ENCODE assay signal across 21 cellular contexts in the genomic region with DNA sequence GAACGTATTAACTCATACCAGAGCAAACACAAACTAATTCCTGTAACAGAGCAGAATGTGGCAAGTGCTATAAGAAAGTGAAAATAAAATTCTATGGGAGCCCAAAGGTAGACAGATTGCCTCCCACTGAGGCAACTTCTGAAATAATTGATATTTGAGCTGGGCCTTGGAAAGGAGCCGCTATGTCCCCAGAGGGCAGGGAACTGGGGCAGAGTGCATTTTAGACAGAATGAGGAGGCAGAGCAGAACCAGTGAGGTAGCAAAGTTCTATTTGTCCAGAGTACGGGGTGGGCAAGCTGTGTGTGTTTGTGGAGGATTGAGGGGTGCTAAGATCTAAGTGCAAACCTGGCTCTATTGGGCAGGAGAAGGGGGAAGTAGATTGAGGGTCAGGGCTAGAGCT. TPM values are rescaled to one million over a fixed set of nuclear protein-coding genes. Genes with fewer than 3 reads are reported as not detected.
DNase-seq lines count a peak whose midpoint lies in the region; ATAC-seq, FAIRE-seq and TF ChIP-seq lines count a peak whose summit lies in the region.
"Had no signal": no experiment of that assay in that cellular context is flagged by ENCODE, and none has a peak within 500 bp of the region (broad histone marks: within the 10 kb centered on the region; RNA-seq: fewer than 3 reads in every experiment).

No MANE protein-coding gene starts in this region.

- peaks cover 9% of the 10 kb centered on the region for H3K27me3 Mint-ChIP-seq in progenitor cell of endocrine pancreas

- H3K36me3 ChIP-seq in HepG2 (replicated peaks in 1 of 2; ENCODE audit: control insufficient read depth in 1 of 2, insufficient read depth in 2 of 2, low read length in 2 of 2): no peaks in the 10 kb centered on the region
- H3K36me3 ChIP-seq in subcutaneous abdominal adipose tissue (ENCODE audit: control insufficient read depth in 5 of 5, insufficient read depth in 5 of 5, low read length in 5 of 5): no peaks in the 10 kb centered on the region
- H3K36me3 ChIP-seq in testis (ENCODE audit: low read depth, missing control alignments): no peaks in the 10 kb centered on the region
- H3K36me3 ChIP-seq: BE2C, HAP-1 had no signal

- intact Hi-C loops in HepG2 (cut with micrococcal nuclease; ENCODE audit: unreplicated experiment) (no loop called here), testis (cut with DNase I; ENCODE audit: low total_unique reads) (no loop called here)

- no peak for TF ChIP-seq RAD21 in HepG2 (CRISPR knock-in tag; IDR thresholded peaks at IDR 0.05)

- TF ChIP-seq EP300 in HepG2 (IDR thresholded peaks at IDR 0.05; ENCODE audit: low read depth in 2 of 2, low read length in 2 of 2): peak in 1 of 2 experiments; percentile 28; a peak in 1 of 4 replicates
- no peak for TF ChIP-seq EP300 in HepG2 (CRISPR knock-in tag; IDR thresholded peaks at IDR 0.05; ENCODE audit: borderline replicate concordance)

- no peak for FAIRE-seq in HepG2 (lab: Jason Lieb, UNC)
- FAIRE-seq: A204.1, D721Med, H1, K562 had no signal

- H4K20me1 ChIP-seq in HepG2 (ENCODE audit: insufficient read depth, low read length): no peaks in the 10 kb centered on the region

- H3K27ac ChIP-seq in HepG2 (ENCODE audit: extremely low read length, insufficient read depth, low read length): peak overlapping the region; percentile 25
- H3K27ac ChIP-seq in subcutaneous abdominal adipose tissue (ENCODE audit: low read depth, low read length): peak overlapping the region; percentile 71
- no peak overlapping the region for H3K27ac ChIP-seq in testis
- H3K27ac ChIP-seq: HL-60 had no signal

- no peaks in the 10 kb centered on the region for H3K79me2 ChIP-seq in HepG2 (ENCODE audit: insufficient read depth, low read length)

- H3K9me3 ChIP-seq in HepG2 (ENCODE audit: low read length) (no peaks in the 10 kb centered on the region), subcutaneous abdominal adipose tissue (ENCODE audit: control insufficient read depth in 5 of 5, low read length in 5 of 5) (no peaks in the 10 kb centered on the region), testis (no peaks in the 10 kb centered on the region)
- H3K9me3 ChIP-seq: BE2C, Caco-2, HAP-1 had no signal

- H3K4me1 ChIP-seq in HepG2 (ENCODE audit: insufficient read depth, low read length) (peaks cover 40% of the 10 kb centered on the region), subcutaneous abdominal adipose tissue (ENCODE audit: control insufficient read depth in 5 of 5, insufficient read depth in 5 of 5, low read length in 5 of 5) (peaks cover 0 to 34% (median 18%) of the 10 kb centered on the region in 5 donors), testis (peaks cover 4% of the 10 kb centered on the region)
- H3K4me1 ChIP-seq: BE2C, Caco-2, HAP-1 had no signal

- no peak overlapping the region for H3K4me3 Mint-ChIP-seq in progenitor cell of endocrine pancreas (ENCODE audit: low read depth)
- H3K4me3 Mint-ChIP-seq: CD4-positive, alpha-beta T cell had no signal

- TF ChIP-seq POLR2A in HepG2 (IDR thresholded peaks at IDR 0.05; ENCODE audit: insufficient read depth in 1 of 2, low read depth in 2 of 2, low read length in 2 of 2) (no peak), testis (IDR thresholded peaks at IDR 0.05) (no peak)

- peak; percentile 84 for ATAC-seq in HepG2
- ATAC-seq in GM19467 (IDR thresholded peaks at IDR 0.05; ENCODE audit: unreplicated experiment): no peak
- ATAC-seq: K562 had no signal

- TF ChIP-seq CTCF in HepG2 (CRISPR knock-in tag; IDR thresholded peaks at IDR 0.05) (no peak), testis (IDR thresholded peaks at IDR 0.05) (no peak), progenitor cell of endocrine pancreas (IDR thresholded peaks at IDR 0.05; ENCODE audit: unreplicated experiment) (no peak)

- BruUV-seq in HepG2 (replicated peaks; lab: Mats Ljungman, UMichigan): no TSS peak

- 1% methylated on average over 3 of the region's 3 CpGs for WGBS in HepG2 (ENCODE audit: low lambda C conversion rate)
- 90 to 94% methylated on average over 3 of the region's 3 CpGs for WGBS in testis, 2 donors

- POLR2A ChIA-PET in HepG2 (lab: Yijun Ruan, JAX): no interaction called here

- no peaks in the 10 kb centered on the region for H3K36me3 Mint-ChIP-seq in progenitor cell of endocrine pancreas (ENCODE audit: insufficient read depth)

- no peaks in the 10 kb centered on the region for H3K9me3 Mint-ChIP-seq in progenitor cell of endocrine pancreas (ENCODE audit: low read depth)
- H3K9me3 Mint-ChIP-seq: CD4-positive, alpha-beta T cell had no signal

- in situ Hi-C loops in HepG2 (cut with HindIII; ENCODE audit: extremely low pct_ligation_motif_present, low pct_unique_long_range_greater_than_20kb): no loop called here

- H3K4me1 Mint-ChIP-seq in progenitor cell of endocrine pancreas (ENCODE audit: low read depth): no peaks in the 10 kb centered on the region

- no peak overlapping the region for H2AFZ ChIP-seq in HepG2 (ENCODE audit: low read length)

- no peak overlapping the region for H3K9ac ChIP-seq in HepG2 (ENCODE audit: insufficient read depth, low read depth, low read length)
- H3K9ac ChIP-seq in subcutaneous abdominal adipose tissue (ENCODE audit: low read length in 5 of 5): no peak overlapping the region

- peak; percentile 16 for DNase-seq in DMS 273 treated with DMSO at 0.1 percent for 48 hours (lab: John Stamatoyannopoulos, UW)
- peak; percentile 31 for DNase-seq in NCI-H69 (lab: John Stamatoyannopoulos, UW)
- DNase-seq in HepG2 (ENCODE audit: low spot score): no peak
- DNase-seq in testis: no peak
- no peak for DNase-seq in progenitor cell of endocrine pancreas (ENCODE audit: low spot score, unreplicated experiment)
- DNase-seq: ACHN; BE2C; C1 segment of cervical spinal cord; Caco-2; CD4-positive, alpha-beta T cell; DMS79 treated with DMSO at 0.1 percent for 48 hours; GF-D8; IMR-90 had no signal

- no peak overlapping the region for H3K27ac Mint-ChIP-seq in progenitor cell of endocrine pancreas
- H3K27ac Mint-ChIP-seq: CD4-positive, alpha-beta T cell had no signal

- H3K27me3 ChIP-seq in HepG2 (ENCODE audit: control insufficient read depth in 1 of 2, insufficient read depth in 2 of 2, low read length in 2 of 2): no peaks in the 10 kb centered on the region
- H3K27me3 ChIP-seq in subcutaneous abdominal adipose tissue (ENCODE audit: control insufficient read depth in 5 of 5, insufficient read depth in 4 of 5, low read length in 5 of 5): no peaks in the 10 kb centered on the region
- no peaks in the 10 kb centered on the region for H3K27me3 ChIP-seq in testis
- H3K27me3 ChIP-seq: BE2C had no signal

- H3K4me2 ChIP-seq in HepG2 (ENCODE audit: low read depth, low read length): peak overlapping the region; percentile 61

- CTCF ChIA-PET in HepG2 (lab: Yijun Ruan, JAX; ENCODE audit: low intra/inter-chr PET ratio, low total read pairs): no interaction called here

- H3K4me3 ChIP-seq in HepG2 (replicated peaks in 1 of 3; ENCODE audit: insufficient read depth in 1 of 3, low read depth in 2 of 3, low read length in 3 of 3) (no peak overlapping the region; a peak in 1 of 6 replicates), subcutaneous abdominal adipose tissue (ENCODE audit: low read depth in 1 of 5, low read length in 5 of 5) (no peak overlapping the region), testis (no peak overlapping the region)
- H3K4me3 ChIP-seq: HAP-1, K562 had no signal

RNA-seq across cellular contexts. Expression of gene CDO1, which starts 19.8 kb away (rescaled TPM):
- total RNA-seq in HepG2 (2016; rRNA removed; fragmentation: Illumina TruSeq; extraction: Trizol) (4.4 and 5.3 TPM in 2 replicates), testis (10 to 100 TPM; 41.3 to 45.0 TPM), progenitor cell of endocrine pancreas (24.6 and 25.1 TPM in 2 replicates)
- total RNA-seq in HepG2 (2016; cell fraction: cytosol; rRNA removed; fragmentation: Illumina TruSeq; extraction: Trizol; ENCODE audit: low read depth): 1.1 and 1.3 TPM in 2 replicates
- 4.2 and 5.4 TPM in 2 replicates for total RNA-seq in HepG2 (2016; cell fraction: insoluble cytoplasmic fraction; rRNA removed; fragmentation: Illumina TruSeq; extraction: Trizol)
- total RNA-seq in HepG2 (2016; cell fraction: membrane; rRNA removed; fragmentation: Illumina TruSeq; extraction: Trizol): 1.9 and 2.0 TPM in 2 replicates
- total RNA-seq in HepG2 (2016; cell fraction: nucleus; rRNA removed; fragmentation: Illumina TruSeq; extraction: Trizol): 1.9 and 2.3 TPM in 2 replicates
- polyA plus RNA-seq in HepG2 (2011; rRNA removed) (3.2 and 5.2 TPM in 2 replicates), testis (ENCODE audit: insufficient read depth, low read depth, low replicate concordance) (31.6 TPM)
- 3.4 and 3.6 TPM in 2 replicates for polyA plus RNA-seq in HepG2 (2011; cell fraction: cytosol; rRNA removed)
- polyA plus RNA-seq in HepG2 (2011; cell fraction: nucleus; rRNA removed): 6.3 and 8.9 TPM in 2 replicates
- 3.0 and 4.8 TPM in 2 replicates for polyA plus RNA-seq in HepG2 (2012)
- 0.44 and 0.78 TPM in 2 replicates for polyA plus RNA-seq in HepG2 (2016; cell fraction: cytosol; fragmentation: Illumina TruSeq; extraction: Trizol; ENCODE audit: low read depth)
- polyA plus RNA-seq in HepG2 (2016; cell fraction: insoluble cytoplasmic fraction; fragmentation: Illumina TruSeq; extraction: Trizol; ENCODE audit: low read depth): 4.7 and 5.5 TPM in 2 replicates
- 1.2 and 1.8 TPM in 2 replicates for polyA plus RNA-seq in HepG2 (2016; cell fraction: membrane; fragmentation: Illumina TruSeq; extraction: Trizol; ENCODE audit: low read depth)
- 2.7 and 4.5 TPM in 2 replicates for polyA plus RNA-seq in HepG2 (2016; cell fraction: nucleus; fragmentation: Illumina TruSeq; extraction: Trizol; ENCODE audit: insufficient read depth, low read depth)
- polyA minus RNA-seq in HepG2 (2011; rRNA and poly(A)+ RNA removed; ENCODE audit: low replicate concordance): 10.1 TPM in 1 of 2 replicates, not detected in the other
- polyA minus RNA-seq in HepG2 (2011; cell fraction: cytosol; rRNA and poly(A)+ RNA removed): 3.1 and 6.1 TPM in 2 replicates
- polyA minus RNA-seq in HepG2 (2011; cell fraction: nucleus; rRNA and poly(A)+ RNA removed): 5.4 and 9.6 TPM in 2 replicates
- total RNA-seq: Caco-2 had no signal

RNA-seq across cellular contexts. Expression of gene ATG12, which starts 44.7 kb away (rescaled TPM):
- 45.1 and 46.4 TPM in 2 replicates for total RNA-seq in HepG2 (2016; rRNA removed; fragmentation: Illumina TruSeq; extraction: Trizol)
- 9.0 and 9.2 TPM in 2 replicates for total RNA-seq in HepG2 (2016; cell fraction: cytosol; rRNA removed; fragmentation: Illumina TruSeq; extraction: Trizol; ENCODE audit: low read depth)
- 45.8 and 56.5 TPM in 2 replicates for total RNA-seq in HepG2 (2016; cell fraction: insoluble cytoplasmic fraction; rRNA removed; fragmentation: Illumina TruSeq; extraction: Trizol)
- total RNA-seq in HepG2 (2016; cell fraction: membrane; rRNA removed; fragmentation: Illumina TruSeq; extraction: Trizol): 19.9 and 23.9 TPM in 2 replicates
- 50.0 and 53.8 TPM in 2 replicates for total RNA-seq in HepG2 (2016; cell fraction: nucleus; rRNA removed; fragmentation: Illumina TruSeq; extraction: Trizol)
- polyA plus RNA-seq in HepG2 (2011; rRNA removed): 46.5 and 58.1 TPM in 2 replicates
- polyA plus RNA-seq in HepG2 (2011; cell fraction: cytosol; rRNA removed): 17.7 and 25.4 TPM in 2 replicates
- 29.3 and 43.5 TPM in 2 replicates for polyA plus RNA-seq in HepG2 (2011; cell fraction: nucleus; rRNA removed)
- polyA plus RNA-seq in HepG2 (2012): 45.7 and 46.0 TPM in 2 replicates
- polyA plus RNA-seq in HepG2 (2016; cell fraction: cytosol; fragmentation: Illumina TruSeq; extraction: Trizol; ENCODE audit: low read depth): 10.3 and 10.8 TPM in 2 replicates
- polyA plus RNA-seq in HepG2 (2016; cell fraction: insoluble cytoplasmic fraction; fragmentation: Illumina TruSeq; extraction: Trizol; ENCODE audit: low read depth): 51.5 and 54.3 TPM in 2 replicates
- 17.9 and 19.4 TPM in 2 replicates for polyA plus RNA-seq in HepG2 (2016; cell fraction: membrane; fragmentation: Illumina TruSeq; extraction: Trizol; ENCODE audit: low read depth)
- polyA plus RNA-seq in HepG2 (2016; cell fraction: nucleus; fragmentation: Illumina TruSeq; extraction: Trizol; ENCODE audit: insufficient read depth, low read depth): 50.9 and 51.2 TPM in 2 replicates
- polyA minus RNA-seq in HepG2 (2011; rRNA and poly(A)+ RNA removed; ENCODE audit: low replicate concordance): 17.9 and 33.0 TPM in 2 replicates
- polyA minus RNA-seq in HepG2 (2011; cell fraction: cytosol; rRNA and poly(A)+ RNA removed): 17.3 and 18.1 TPM in 2 replicates
- 153 and 155 TPM in 2 replicates for polyA minus RNA-seq in HepG2 (2011; cell fraction: nucleus; rRNA and poly(A)+ RNA removed)
- total RNA-seq in testis: 10 to 100 TPM; 49.7 to 65.8 TPM
- polyA plus RNA-seq in testis (ENCODE audit: insufficient read depth, low read depth, low replicate concordance): 50.5 TPM
- total RNA-seq in progenitor cell of endocrine pancreas: 46.7 and 53.9 TPM in 2 replicates

RNA-seq across cellular contexts. Expression of gene AP3S1, which starts 45.1 kb away (rescaled TPM):
- total RNA-seq in HepG2 (2016; rRNA removed; fragmentation: Illumina TruSeq; extraction: Trizol) (85.9 and 88.8 TPM in 2 replicates), testis (100 to 1,000 TPM; 103 to 105 TPM), progenitor cell of endocrine pancreas (60.8 and 65.3 TPM in 2 replicates)
- 243 and 253 TPM in 2 replicates for total RNA-seq in HepG2 (2016; cell fraction: cytosol; rRNA removed; fragmentation: Illumina TruSeq; extraction: Trizol; ENCODE audit: low read depth)
- 77.4 and 86.8 TPM in 2 replicates for total RNA-seq in HepG2 (2016; cell fraction: insoluble cytoplasmic fraction; rRNA removed; fragmentation: Illumina TruSeq; extraction: Trizol)
- 236 and 253 TPM in 2 replicates for total RNA-seq in HepG2 (2016; cell fraction: membrane; rRNA removed; fragmentation: Illumina TruSeq; extraction: Trizol)
- 40.7 and 54.3 TPM in 2 replicates for total RNA-seq in HepG2 (2016; cell fraction: nucleus; rRNA removed; fragmentation: Illumina TruSeq; extraction: Trizol)
- polyA plus RNA-seq in HepG2 (2011; rRNA removed) (28.5 and 50.5 TPM in 2 replicates), testis (ENCODE audit: insufficient read depth, low read depth, low replicate concordance) (136 TPM)
- 18.5 and 27.6 TPM in 2 replicates for polyA plus RNA-seq in HepG2 (2011; cell fraction: cytosol; rRNA removed)
- 5.6 and 9.3 TPM in 2 replicates for polyA plus RNA-seq in HepG2 (2011; cell fraction: nucleus; rRNA removed)
- polyA plus RNA-seq in HepG2 (2012): 78.2 and 104 TPM in 2 replicates
- polyA plus RNA-seq in HepG2 (2016; cell fraction: cytosol; fragmentation: Illumina TruSeq; extraction: Trizol; ENCODE audit: low read depth): 547 and 588 TPM in 2 replicates
- 158 and 163 TPM in 2 replicates for polyA plus RNA-seq in HepG2 (2016; cell fraction: insoluble cytoplasmic fraction; fragmentation: Illumina TruSeq; extraction: Trizol; ENCODE audit: low read depth)
- 408 and 423 TPM in 2 replicates for polyA plus RNA-seq in HepG2 (2016; cell fraction: membrane; fragmentation: Illumina TruSeq; extraction: Trizol; ENCODE audit: low read depth)
- 74.1 and 89.2 TPM in 2 replicates for polyA plus RNA-seq in HepG2 (2016; cell fraction: nucleus; fragmentation: Illumina TruSeq; extraction: Trizol; ENCODE audit: insufficient read depth, low read depth)
- 2.1 and 7.3 TPM in 2 replicates for polyA minus RNA-seq in HepG2 (2011; rRNA and poly(A)+ RNA removed; ENCODE audit: low replicate concordance)
- polyA minus RNA-seq in HepG2 (2011; cell fraction: cytosol; rRNA and poly(A)+ RNA removed): 22.5 and 27.5 TPM in 2 replicates
- 39.5 and 46.4 TPM in 2 replicates for polyA minus RNA-seq in HepG2 (2011; cell fraction: nucleus; rRNA and poly(A)+ RNA removed)

Comparison
In these comparisons a context has a peak if more than half of its experiments do, and no peak if none do; other contexts are left out.
1. DNase-seq: peak in DMS 273 treated with DMSO at 0.1 percent for 48 hours (single experiment) and NCI-H69 (single experiment); none in HepG2 (single experiment), testis (single experiment) and progenitor cell of endocrine pancreas (single experiment).
2. H3K27ac ChIP-seq: peak in HepG2 (single experiment) and subcutaneous abdominal adipose tissue (single experiment); none in testis (0 of 2).